In the genomic region with DNA sequence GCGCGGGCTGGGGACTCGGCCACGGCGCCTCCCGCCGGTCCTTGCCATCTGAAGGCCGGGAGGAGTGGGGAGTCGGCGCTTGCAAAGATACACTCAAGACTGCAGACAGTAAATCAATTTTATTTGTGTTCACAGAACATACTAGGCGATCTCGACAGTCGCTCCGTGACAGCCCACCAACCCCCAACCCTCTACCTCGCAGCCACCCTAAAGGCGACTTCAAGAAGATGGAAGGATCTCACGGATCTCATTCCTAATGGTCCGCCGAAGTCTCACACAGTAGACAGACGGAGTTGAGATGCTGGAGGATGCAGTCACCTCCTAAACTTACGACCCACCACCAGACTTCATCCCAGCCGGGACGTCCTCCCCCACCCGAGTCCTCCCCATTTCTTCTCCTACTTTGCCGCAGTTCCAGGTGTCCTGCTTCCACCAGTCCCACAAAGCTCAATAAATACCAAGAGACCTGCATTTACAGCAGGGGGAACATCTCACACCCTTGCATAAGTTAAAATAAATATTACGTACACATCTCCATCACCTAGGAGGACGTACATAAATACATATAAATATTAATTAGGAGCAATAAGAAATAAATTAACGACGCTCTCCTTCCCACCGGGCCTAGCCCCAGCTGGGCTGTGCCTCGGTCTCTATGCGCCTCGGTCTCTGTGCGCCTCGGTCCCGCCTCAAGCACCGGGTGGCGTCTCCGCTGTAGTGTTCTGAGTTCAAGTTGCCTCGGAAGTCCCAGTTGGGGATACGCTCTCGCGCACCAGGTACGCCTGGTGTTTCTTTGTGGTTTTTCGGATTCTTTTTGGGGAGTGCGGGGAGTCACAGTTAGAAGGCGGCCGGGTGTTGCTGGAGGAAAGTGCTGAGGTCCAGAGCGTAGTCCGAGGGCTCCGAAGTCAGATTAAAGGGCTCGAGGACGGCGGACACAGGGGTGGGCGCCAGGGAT, we compare ENCODE assay signal across 8 cellular contexts. TPM values are rescaled to one million over a fixed set of nuclear protein-coding genes. Genes with fewer than 3 reads are reported as not detected.
DNase-seq lines count a peak whose midpoint lies in the region; ATAC-seq and TF ChIP-seq lines count a peak whose summit lies in the region.

No MANE protein-coding gene starts in this region.

- peak overlapping the region; percentile 92 for H3K4me3 Mint-ChIP-seq in GM23338

- peak overlapping the region; percentile 92 for H3K9ac ChIP-seq in BLaER1

- peak overlapping the region; percentile 94 for H3K27ac ChIP-seq in BLaER1
- peak overlapping the region; percentile 76 for H3K27ac ChIP-seq in GM23338 (ENCODE audit: low read depth)
- peak overlapping the region; percentile 97 to 99 for H3K27ac ChIP-seq in breast epithelium

- intact Hi-C loops in breast epithelium (cut with DNase I; ENCODE audit: low total_unique reads): no loop called here
- intact Hi-C loops in left colon (cut with DNase I, micrococcal nuclease): loop anchor here in 1 of 2 donors (5.0 kb wide), 2 partner anchors 66 to 134 kb away; no protein-coding TSS in a partner anchor

- H3K36me3 Mint-ChIP-seq in GM23338 (ENCODE audit: low read depth): peaks cover 40% of the 10 kb centered on the region

- peak overlapping the region; percentile 84; the same call in 1 of the 2 replicates for H2AFZ ChIP-seq in GM23338

- no peaks in the 10 kb centered on the region for H3K27me3 ChIP-seq in BLaER1
- H3K27me3 ChIP-seq in GM23338 (ENCODE audit: insufficient read depth): peaks cover 8% of the 10 kb centered on the region
- H3K27me3 ChIP-seq in breast epithelium: no peaks in the 10 kb centered on the region

- H3K4me1 ChIP-seq in BLaER1 (peaks cover 52% of the 10 kb centered on the region), GM23338 (ENCODE audit: insufficient read depth) (peaks cover 19% of the 10 kb centered on the region), breast epithelium (peaks cover 0 to 21% of the 10 kb centered on the region in 2 donors)

- peaks cover 30% of the 10 kb centered on the region for H4K20me1 ChIP-seq in BLaER1
- peaks cover 9% of the 10 kb centered on the region for H4K20me1 ChIP-seq in GM23338 (replicated peaks; ENCODE audit: insufficient read depth)

- H3K9me3 ChIP-seq in BLaER1: no peaks in the 10 kb centered on the region
- no peaks in the 10 kb centered on the region for H3K9me3 ChIP-seq in breast epithelium

- H3F3A ChIP-seq in GM23338 (replicated peaks; ENCODE audit: low read depth): peaks cover 27% of the 10 kb centered on the region

- peak overlapping the region; percentile 78; the same call in 1 of the 2 replicates for H3K27ac Mint-ChIP-seq in GM23338

- H3K9me3 Mint-ChIP-seq in GM23338: no peaks in the 10 kb centered on the region; the same call in 2 of the 3 replicates

- H3K9me2 ChIP-seq in GM23338 (ENCODE audit: insufficient read depth): no peaks in the 10 kb centered on the region

- peak overlapping the region; percentile 99 for H3K4me2 ChIP-seq in BLaER1
- H3K4me2 ChIP-seq in GM23338: peak overlapping the region; percentile 90

- peaks cover 29% of the 10 kb centered on the region for H3K36me3 ChIP-seq in BLaER1
- H3K36me3 ChIP-seq in GM23338 (ENCODE audit: insufficient read depth): peaks cover 18% of the 10 kb centered on the region; the same call in 1 of the 2 replicates
- H3K36me3 ChIP-seq in breast epithelium: no peaks in the 10 kb centered on the region

- no peak for TF ChIP-seq POLR2A in breast epithelium (IDR thresholded peaks at IDR 0.05)

- peaks cover 23% of the 10 kb centered on the region for H3K4me1 Mint-ChIP-seq in GM23338

- H3K4me3 ChIP-seq in BLaER1 (peak overlapping the region; percentile 91), GM23338 (peak overlapping the region; percentile 90), breast epithelium (peak overlapping the region; percentile 83 to 93 (median 86))

- H3K27me3 Mint-ChIP-seq in GM23338 (ENCODE audit: insufficient read depth, low read depth, poor library complexity): peaks cover 23% of the 10 kb centered on the region

- H3K79me2 ChIP-seq in GM23338 (replicated peaks; ENCODE audit: insufficient read depth): peaks cover 20% of the 10 kb centered on the region

- TF ChIP-seq CTCF in GM23338 (conservative IDR thresholded peaks at IDR 0.05; ENCODE audit: low read depth in 2 of 2) (no peak), breast epithelium (IDR thresholded peaks at IDR 0.05) (peak in 1 of 3 donors; percentile 6)

- no peak for DNase-seq in GM23338 (ENCODE audit: low spot score)
- peak; percentile 74 for DNase-seq in RKO (ENCODE audit: low spot score)
- peak in 1 of 2 donors; percentile 44 for DNase-seq in breast epithelium (ENCODE audit: low spot score in 2 of 2)
- peak; percentile 41 to 64 for DNase-seq in left colon
- DNase-seq in stimulated activated naive CD8-positive, alpha-beta T cell treated with anti-CD3 and anti-CD28 coated beads, Interleukin-15, Interleukin-2, amounts not matched to agents 100 U/mL and 50 U/mL, for 24 hours: peak; percentile 45
- DNase-seq in D341Med (ENCODE audit: low spot score): no peak
- no peak for DNase-seq in NCI-H226

- peak; percentile 7 for ATAC-seq in GM23338
- peak; percentile 22 for ATAC-seq in left colon
- no peak for ATAC-seq in stimulated activated naive CD8-positive, alpha-beta T cell treated with anti-CD3 and anti-CD28 coated beads, Interleukin-15, Interleukin-2, amounts not matched to agents 100 U/mL and 50 U/mL, for 24 hours

TF ChIP-seq in GM23338, 12 proteins besides CTCF, POLR2A, EP300 and RAD21 (continues in another document):
- TF ChIP-seq, protein P1, sequence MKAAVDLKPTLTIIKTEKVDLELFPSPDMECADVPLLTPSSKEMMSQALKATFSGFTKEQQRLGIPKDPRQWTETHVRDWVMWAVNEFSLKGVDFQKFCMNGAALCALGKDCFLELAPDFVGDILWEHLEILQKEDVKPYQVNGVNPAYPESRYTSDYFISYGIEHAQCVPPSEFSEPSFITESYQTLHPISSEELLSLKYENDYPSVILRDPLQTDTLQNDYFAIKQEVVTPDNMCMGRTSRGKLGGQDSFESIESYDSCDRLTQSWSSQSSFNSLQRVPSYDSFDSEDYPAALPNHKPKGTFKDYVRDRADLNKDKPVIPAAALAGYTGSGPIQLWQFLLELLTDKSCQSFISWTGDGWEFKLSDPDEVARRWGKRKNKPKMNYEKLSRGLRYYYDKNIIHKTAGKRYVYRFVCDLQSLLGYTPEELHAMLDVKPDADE (IDR thresholded peaks at IDR 0.05): no peak
- TF ChIP-seq EZH2phosphoT487 (IDR thresholded peaks at IDR 0.05; ENCODE audit: unreplicated experiment) (no peak), STAT1 (IDR thresholded peaks at IDR 0.05; ENCODE audit: unreplicated experiment) (no peak), ZNF331 (CRISPR knock-in tag; IDR thresholded peaks at IDR 0.05; ENCODE audit: low read depth) (no peak), EZH2 (IDR thresholded peaks at IDR 0.05; ENCODE audit: low read depth, unreplicated experiment) (no peak), CREB1 (CRISPR knock-in tag; IDR thresholded peaks at IDR 0.05; ENCODE audit: low read depth) (no peak), NANOG (IDR thresholded peaks at IDR 0.05; ENCODE audit: borderline replicate concordance) (no peak), JUNB (IDR thresholded peaks at IDR 0.05; ENCODE audit: unreplicated experiment) (no peak)

RNA-seq across cellular contexts. Expression of a gene that starts 0.9 kb away (rescaled TPM):
- 70.4 and 94.5 TPM in 2 replicates for total RNA-seq in GM23338 (2014; rRNA removed; shearing (Covaris generic))
- polyA plus RNA-seq in GM23338 (2016; fragmentation: Nextera tagmentation; extraction: Ambion mirVana): 72.2 and 75.1 TPM in 2 replicates
- total RNA-seq in breast epithelium (100 to 1,000 TPM in 2 of 3 donors, 10 to 100 TPM in 1; 80.5 to 171 (median 142) TPM), left colon (100 to 1,000 TPM; 130 to 137 TPM)

RNA-seq across cellular contexts. Expression of a gene that starts 1.0 kb away (rescaled TPM):
- total RNA-seq in GM23338 (2014; rRNA removed; shearing (Covaris generic)): 14.1 and 19.9 TPM in 2 replicates
- polyA plus RNA-seq in GM23338 (2016; fragmentation: Nextera tagmentation; extraction: Ambion mirVana): 21.2 and 23.3 TPM in 2 replicates
- total RNA-seq in breast epithelium (10 to 100 TPM in 2 of 3 donors, 1 to 10 TPM in 1; 7.7 to 64.1 (median 20.0) TPM), left colon (100 to 1,000 TPM in 1 of 2 donors, 10 to 100 TPM in 1; 70.9 to 169 TPM)

RNA-seq across cellular contexts. Expression of a gene that starts 23.2 kb away (rescaled TPM):
- 1,591 and 1,704 TPM in 2 replicates for total RNA-seq in GM23338 (2014; rRNA removed; shearing (Covaris generic))
- polyA plus RNA-seq in GM23338 (2016; fragmentation: Nextera tagmentation; extraction: Ambion mirVana): 1,041 and 1,059 TPM in 2 replicates
- total RNA-seq in breast epithelium (100 to 1,000 TPM; 189 to 269 (median 212) TPM), left colon (100 to 1,000 TPM; 149 to 195 TPM)

RNA-seq across cellular contexts. Expression of a gene that starts 26.3 kb away (rescaled TPM):
- total RNA-seq in GM23338 (2014; rRNA removed; shearing (Covaris generic)): 28.9 and 32.7 TPM in 2 replicates
- 17.2 and 19.7 TPM in 2 replicates for polyA plus RNA-seq in GM23338 (2016; fragmentation: Nextera tagmentation; extraction: Ambion mirVana)
- total RNA-seq in breast epithelium (10 to 100 TPM in 2 of 3 donors, 1 to 10 TPM in 1; 8.5 to 14.9 (median 13.4) TPM), left colon (10 to 100 TPM; 11.1 to 16.3 TPM)

RNA-seq across cellular contexts. Expression of a gene that starts 52.6 kb away (rescaled TPM):
- 11.3 and 13.8 TPM in 2 replicates for total RNA-seq in GM23338 (2014; rRNA removed; shearing (Covaris generic))
- 29.7 and 33.8 TPM in 2 replicates for polyA plus RNA-seq in GM23338 (2016; fragmentation: Nextera tagmentation; extraction: Ambion mirVana)
- total RNA-seq in breast epithelium (1 to 10 TPM; 1.8 to 4.0 (median 2.3) TPM), left colon (1 to 10 TPM; 4.6 to 5.4 TPM)

Comparison
In these comparisons a context has a peak if more than half of its experiments do, and no peak if none do; other contexts are left out.
1. DNase-seq: peak in RKO (single experiment), left colon (2 of 2) and stimulated activated naive CD8-positive, alpha-beta T cell treated with anti-CD3 and anti-CD28 coated beads, Interleukin-15, Interleukin-2, amounts not matched to agents 100 U/mL and 50 U/mL, for 24 hours (single experiment); none in GM23338 (single experiment), D341Med (single experiment) and NCI-H226 (single experiment).
2. Peak in every context shown above with its lines, with median percentiles within 50 percentile points of each other: H3K27ac ChIP-seq and H3K4me3 ChIP-seq.